ENCODE assay signal across 1 cellular context in genomic region chr2:171999604-172000469, GRCh38.
TF ChIP-seq lines count a peak whose summit lies in the region.

Gene METAP1D, plus strand, starts transcription at chr2:171999953. Its CDS starts 17 bp downstream, at chr2:171999970.

TF ChIP-seq in HepG2, 621 proteins besides CTCF, POLR2A, EP300 and RAD21 (continued from another document and continues in another):
- peak; percentile 99 for TF ChIP-seq SALL1 (CRISPR knock-in tag; IDR thresholded peaks at IDR 0.05)
- TF ChIP-seq CEBPZ (IDR thresholded peaks at IDR 0.05; ENCODE audit: low read length), result no peak
- peak; percentile 76 for TF ChIP-seq SKI (IDR thresholded peaks at IDR 0.05; ENCODE audit: partially characterized antibody)
- peak; percentile 57; the same call in 1 of the 2 replicates for TF ChIP-seq JUN (CRISPR knock-in tag; IDR thresholded peaks at IDR 0.05)
- peak; percentile 82; the same call in 1 of the 2 replicates for TF ChIP-seq ZBTB34 (CRISPR knock-in tag; IDR thresholded peaks at IDR 0.05)
- TF ChIP-seq IRF1 (CRISPR knock-in tag; IDR thresholded peaks at IDR 0.05; ENCODE audit: low read depth), result peak; percentile 88
- no peak for TF ChIP-seq MAFF (IDR thresholded peaks at IDR 0.05; ENCODE audit: low read depth, low read length)
- peak; percentile 78; the same call in 1 of the 2 replicates for TF ChIP-seq ZNF549 (CRISPR knock-in tag; IDR thresholded peaks at IDR 0.05)
- TF ChIP-seq JUNB (CRISPR knock-in tag; IDR thresholded peaks at IDR 0.05; ENCODE audit: borderline replicate concordance), result peak; percentile 66; the same call in 1 of the 2 replicates
- no peak for TF ChIP-seq NAIF1 (CRISPR knock-in tag; IDR thresholded peaks at IDR 0.05; ENCODE audit: borderline replicate concordance)
- TF ChIP-seq DNMT3B (CRISPR knock-in tag; conservative IDR thresholded peaks at IDR 0.05), result 0 out of 2 replicates have a peak, but pooled peaks have one; percentile 35
- peak; percentile 96; the same call in 1 of the 2 replicates for TF ChIP-seq MEIS2 (CRISPR knock-in tag; IDR thresholded peaks at IDR 0.05)
- peak; percentile 99 for TF ChIP-seq ZNF331 (CRISPR knock-in tag; IDR thresholded peaks at IDR 0.05)
- TF ChIP-seq RBM39 (IDR thresholded peaks at IDR 0.05; ENCODE audit: low read depth, low read length, poor library complexity, severe bottlenecking), result no peak
- TF ChIP-seq ETV5 (CRISPR knock-in tag; IDR thresholded peaks at IDR 0.05; ENCODE audit: borderline replicate concordance), result peak; percentile 72
- peak; percentile 89; the same call in 1 of the 2 replicates for TF ChIP-seq ZSCAN25 (CRISPR knock-in tag; IDR thresholded peaks at IDR 0.05)
- peak; percentile 80 for TF ChIP-seq TBX3 (IDR thresholded peaks at IDR 0.05; ENCODE audit: borderline replicate concordance)
- peak; percentile 83 for TF ChIP-seq THRA (CRISPR knock-in tag; IDR thresholded peaks at IDR 0.05; ENCODE audit: borderline replicate concordance)
- TF ChIP-seq TCF7 (IDR thresholded peaks at IDR 0.05; ENCODE audit: low read depth), result no peak
- no peak for TF ChIP-seq SMC3 (IDR thresholded peaks at IDR 0.05; ENCODE audit: low read length)
- peak; percentile 98; the same call in 1 of the 2 replicates for TF ChIP-seq CREBL2 (CRISPR knock-in tag; IDR thresholded peaks at IDR 0.05; ENCODE audit: borderline replicate concordance)
- TF ChIP-seq SAFB2 (CRISPR knock-in tag; IDR thresholded peaks at IDR 0.05; ENCODE audit: borderline replicate concordance, low read depth), result peak; percentile 95
- TF ChIP-seq ZSCAN5A (CRISPR knock-in tag; IDR thresholded peaks at IDR 0.05; ENCODE audit: borderline replicate concordance), result peak; percentile 42; the same call in 1 of the 2 replicates
- peak; percentile 66 for TF ChIP-seq ELF1 (CRISPR knock-in tag; IDR thresholded peaks at IDR 0.05)
- peak; percentile 42; the same call in 1 of the 2 replicates for TF ChIP-seq SMYD3 (CRISPR knock-in tag; IDR thresholded peaks at IDR 0.05)
- peak; percentile 82 for TF ChIP-seq ZNF768 (CRISPR knock-in tag; IDR thresholded peaks at IDR 0.05)
- TF ChIP-seq HIC2 (CRISPR knock-in tag; IDR thresholded peaks at IDR 0.05; ENCODE audit: low read depth), result no peak; the same call in 1 of the 2 replicates
- peak; percentile 78 for TF ChIP-seq AGO2 (optimal IDR thresholded peaks at IDR 0.05; ENCODE audit: low read depth, low read length)
- TF ChIP-seq PRPF4 (IDR thresholded peaks at IDR 0.05; ENCODE audit: low read depth, low read length, poor library complexity, severe bottlenecking), result no peak
- TF ChIP-seq CBX5 (CRISPR knock-in tag; IDR thresholded peaks at IDR 0.05; ENCODE audit: borderline replicate concordance), result peak; percentile 99; the same call in 1 of the 2 replicates
- peak; percentile 92 for TF ChIP-seq ZFP36L1 (CRISPR knock-in tag; IDR thresholded peaks at IDR 0.05)
- peak; percentile 69; the same call in 1 of the 2 replicates for TF ChIP-seq ZBTB7A (CRISPR knock-in tag; IDR thresholded peaks at IDR 0.05)
- peak; percentile 63; the same call in 1 of the 2 replicates for TF ChIP-seq GATA4 (IDR thresholded peaks at IDR 0.05; ENCODE audit: borderline replicate concordance, low read depth)
- peak; percentile 92 for TF ChIP-seq RXRA (CRISPR knock-in tag; IDR thresholded peaks at IDR 0.05)
- TF ChIP-seq ZNF281 (CRISPR knock-in tag; IDR thresholded peaks at IDR 0.05; ENCODE audit: borderline replicate concordance), result peak; percentile 62
- TF ChIP-seq PHB2 (IDR thresholded peaks at IDR 0.05; ENCODE audit: partially characterized antibody), result no peak
- no peak for TF ChIP-seq PCBP1 (IDR thresholded peaks at IDR 0.05; ENCODE audit: borderline replicate concordance, low read depth, low read length)
- TF ChIP-seq ZNF230 (CRISPR knock-in tag; IDR thresholded peaks at IDR 0.05), result peak; percentile 96
- peak; percentile 82; the same call in 1 of the 2 replicates for TF ChIP-seq ATF2 (CRISPR knock-in tag; IDR thresholded peaks at IDR 0.05)
- peak; percentile 92; the same call in 1 of the 2 replicates for TF ChIP-seq CENPBD1 (CRISPR knock-in tag; IDR thresholded peaks at IDR 0.05; ENCODE audit: borderline replicate concordance, low read depth)
- TF ChIP-seq ZNF720 (CRISPR knock-in tag; IDR thresholded peaks at IDR 0.05), result 0 out of 2 replicates have a peak, but pooled peaks have one; percentile 66
- TF ChIP-seq NONO (IDR thresholded peaks at IDR 0.05), result no peak
- TF ChIP-seq NONO (CRISPR knock-in tag; conservative IDR thresholded peaks at IDR 0.05), result peak; percentile 100
- TF ChIP-seq ESRRA (CRISPR knock-in tag; IDR thresholded peaks at IDR 0.05; ENCODE audit: low read depth), result peak; percentile 90
- peak; percentile 81; the same call in 1 of the 2 replicates for TF ChIP-seq SP140L (CRISPR knock-in tag; IDR thresholded peaks at IDR 0.05; ENCODE audit: borderline replicate concordance)
- peak; percentile 92 for TF ChIP-seq ZNF777 (CRISPR knock-in tag; IDR thresholded peaks at IDR 0.05)
- peak; percentile 86; the same call in 1 of the 2 replicates for TF ChIP-seq ZBTB43 (CRISPR knock-in tag; conservative IDR thresholded peaks at IDR 0.05)
- peak; percentile 90; the same call in 1 of the 2 replicates for TF ChIP-seq ZSCAN12 (CRISPR knock-in tag; IDR thresholded peaks at IDR 0.05)
- TF ChIP-seq ZFP36L2 (CRISPR knock-in tag; IDR thresholded peaks at IDR 0.05), result peak; percentile 66; the same call in 1 of the 2 replicates
- TF ChIP-seq ZNF572 (CRISPR knock-in tag; IDR thresholded peaks at IDR 0.05), result no peak
